16 cellular contexts compared by ENCODE assay signal in genomic region chr1:3042481-3042880, GRCh38. TPM values are rescaled to one million over a fixed set of nuclear protein-coding genes. Genes with fewer than 3 reads are reported as not detected.
A peak's percentile ranks its signal among the peaks of the same experiment; 100 is the strongest.
DNase-seq lines count a peak whose midpoint lies in the region; ATAC-seq and TF ChIP-seq lines count a peak whose summit lies in the region.
"Had no signal": no experiment of that assay in that cellular context is flagged by ENCODE, and none has a peak within 500 bp of the region (broad histone marks: within the 10 kb centered on the region; RNA-seq: fewer than 3 reads in every experiment).

No MANE protein-coding gene starts in this region.

- POLR2A ChIA-PET in activated CD8-positive, alpha-beta T cell treated with anti-CD3 and anti-CD28 coated beads for 36 hours (lab: Charles Lee): no interaction called here

- CTCF ChIA-PET in activated naive CD4-positive, alpha-beta T cell treated with anti-CD3 and anti-CD28 coated beads, Interleukin-2, amount 10 ng/mL, durations not matched to agents 7 days and 5 days (lab: Charles Lee): no interaction called here
- CTCF ChIA-PET in activated CD8-positive, alpha-beta T cell treated with anti-CD3 and anti-CD28 coated beads for 36 hours (lab: Charles Lee): no interaction called here

- H3K9me3 Mint-ChIP-seq in activated naive CD4-positive, alpha-beta T cell treated with anti-CD3 and anti-CD28 coated beads, Interleukin-2, amount 10 ng/mL, durations not matched to agents 7 days and 5 days: no peaks in the 10 kb centered on the region
- peaks cover 16% of the 10 kb centered on the region for H3K9me3 Mint-ChIP-seq in chondrocyte (ENCODE audit: low read depth)
- H3K9me3 Mint-ChIP-seq in activated CD8-positive, alpha-beta T cell treated with anti-CD3 and anti-CD28 coated beads for 36 hours: no peaks in the 10 kb centered on the region
- H3K9me3 Mint-ChIP-seq: CD4-positive, alpha-beta T cell; GM23338 had no signal

- H3K27me3 ChIP-seq in osteoblast (ENCODE audit: insufficient read depth, low read length): peaks cover 5% of the 10 kb centered on the region

- no peaks in the 10 kb centered on the region for H3K36me3 Mint-ChIP-seq in activated naive CD4-positive, alpha-beta T cell treated with anti-CD3 and anti-CD28 coated beads, Interleukin-2, amount 10 ng/mL, durations not matched to agents 7 days and 5 days
- H3K36me3 Mint-ChIP-seq in chondrocyte (ENCODE audit: low read depth): no peaks in the 10 kb centered on the region
- no peaks in the 10 kb centered on the region for H3K36me3 Mint-ChIP-seq in activated CD8-positive, alpha-beta T cell treated with anti-CD3 and anti-CD28 coated beads for 36 hours (ENCODE audit: low read depth)

- H3K27ac Mint-ChIP-seq in activated naive CD4-positive, alpha-beta T cell treated with anti-CD3 and anti-CD28 coated beads, Interleukin-2, amount 10 ng/mL, durations not matched to agents 7 days and 5 days: no peak overlapping the region
- no peak overlapping the region for H3K27ac Mint-ChIP-seq in chondrocyte (ENCODE audit: unreplicated experiment)
- no peak overlapping the region for H3K27ac Mint-ChIP-seq in activated CD8-positive, alpha-beta T cell treated with anti-CD3 and anti-CD28 coated beads for 36 hours
- H3K27ac Mint-ChIP-seq: CD4-positive, alpha-beta T cell; GM23338 had no signal

- H3K4me2 ChIP-seq in osteoblast (ENCODE audit: insufficient read depth, low read length): no peak overlapping the region
- H3K4me2 ChIP-seq: GM23338 had no signal

- ATAC-seq in activated CD8-positive, alpha-beta T cell treated with anti-CD3 and anti-CD28 coated beads for 36 hours: no peak
- ATAC-seq: GM12878, GM23338 had no signal

- TF ChIP-seq CTCF in chondrocyte (IDR thresholded peaks at IDR 0.05): no peak
- no peak for TF ChIP-seq CTCF in osteoblast (IDR thresholded peaks at IDR 0.05; ENCODE audit: extremely low read depth, low read depth, low read length)
- no peak for TF ChIP-seq CTCF in activated CD8-positive, alpha-beta T cell treated with anti-CD3 and anti-CD28 coated beads for 36 hours (IDR thresholded peaks at IDR 0.05)

- no peaks in the 10 kb centered on the region for H3K36me3 ChIP-seq in osteoblast (ENCODE audit: insufficient read depth, low read length)

- peak; percentile 16 for DNase-seq in activated naive CD4-positive, alpha-beta T cell treated with anti-CD3 and anti-CD28 coated beads, Interleukin-2, amount 10 ng/mL, durations not matched to agents 7 days and 5 days
- DNase-seq in activated naive CD4-positive, alpha-beta T cell (lab: John Stamatoyannopoulos, UW): no peak
- peak; percentile 59 for DNase-seq in chondrocyte (ENCODE audit: low spot score)
- peak; percentile 46 for DNase-seq in osteoblast (ENCODE audit: insufficient read length, low spot score, missing footprints)
- DNase-seq in activated CD8-positive, alpha-beta T cell treated with anti-CD3 and anti-CD28 coated beads for 36 hours: no peak
- DNase-seq in HuH-7 (ENCODE audit: low spot score): no peak
- DNase-seq in NCI-H1105 (lab: John Stamatoyannopoulos, UW): no peak
- DNase-seq: 8988T; AML-193; C1 segment of cervical spinal cord; CD4-positive, alpha-beta T cell; DMS79 had no signal

- H3K79me2 ChIP-seq in osteoblast (ENCODE audit: insufficient read depth, low read length): no peaks in the 10 kb centered on the region

- intact Hi-C loops in activated CD8-positive, alpha-beta T cell treated with anti-CD3 and anti-CD28 coated beads for 36 hours (cut with micrococcal nuclease): no loop called here

- no peaks in the 10 kb centered on the region for H3K4me1 ChIP-seq in osteoblast (ENCODE audit: insufficient read depth, low read length)

- no peak overlapping the region for H3K4me3 Mint-ChIP-seq in activated naive CD4-positive, alpha-beta T cell treated with anti-CD3 and anti-CD28 coated beads, Interleukin-2, amount 10 ng/mL, durations not matched to agents 7 days and 5 days
- no peak overlapping the region for H3K4me3 Mint-ChIP-seq in chondrocyte (ENCODE audit: unreplicated experiment)
- H3K4me3 Mint-ChIP-seq in activated CD8-positive, alpha-beta T cell treated with anti-CD3 and anti-CD28 coated beads for 36 hours: no peak overlapping the region
- H3K4me3 Mint-ChIP-seq: CD4-positive, alpha-beta T cell; GM23338 had no signal

- no peak overlapping the region for H2AFZ ChIP-seq in osteoblast (ENCODE audit: low read length)
- H2AFZ ChIP-seq: GM23338 had no signal

- H3K9me3 ChIP-seq in osteoblast (ENCODE audit: low read depth, low read length): no peaks in the 10 kb centered on the region

- H3K4me1 Mint-ChIP-seq in activated naive CD4-positive, alpha-beta T cell treated with anti-CD3 and anti-CD28 coated beads, Interleukin-2, amount 10 ng/mL, durations not matched to agents 7 days and 5 days: no peaks in the 10 kb centered on the region
- no peaks in the 10 kb centered on the region for H3K4me1 Mint-ChIP-seq in chondrocyte (ENCODE audit: low read depth)
- no peaks in the 10 kb centered on the region for H3K4me1 Mint-ChIP-seq in activated CD8-positive, alpha-beta T cell treated with anti-CD3 and anti-CD28 coated beads for 36 hours (ENCODE audit: low read depth)
- H3K4me1 Mint-ChIP-seq: GM23338 had no signal

- H3K27ac ChIP-seq in osteoblast (ENCODE audit: low read depth, low read length): no peak overlapping the region
- H3K27ac ChIP-seq: HL-60 had no signal

- H3K4me3 ChIP-seq in osteoblast (ENCODE audit: insufficient read depth, low read length): no peak overlapping the region
- H3K4me3 ChIP-seq: GM12878, GM23338 had no signal

- no peaks in the 10 kb centered on the region for H4K20me1 ChIP-seq in osteoblast (ENCODE audit: insufficient read depth, low read length)

- H3K27me3 Mint-ChIP-seq in activated naive CD4-positive, alpha-beta T cell treated with anti-CD3 and anti-CD28 coated beads, Interleukin-2, amount 10 ng/mL, durations not matched to agents 7 days and 5 days: peaks cover 6% of the 10 kb centered on the region
- H3K27me3 Mint-ChIP-seq in chondrocyte (ENCODE audit: low read depth): peaks cover 35% of the 10 kb centered on the region
- peaks cover 6% of the 10 kb centered on the region for H3K27me3 Mint-ChIP-seq in activated CD8-positive, alpha-beta T cell treated with anti-CD3 and anti-CD28 coated beads for 36 hours

RNA-seq across cellular contexts. Expression of gene ACTRT2, which starts 21.2 kb away (rescaled TPM):
- not detected in 3 replicates for total RNA-seq in chondrocyte
- total RNA-seq in osteoblast: not detected in 2 replicates
- total RNA-seq in activated CD8-positive, alpha-beta T cell treated with anti-CD3 and anti-CD28 coated beads for 36 hours: not detected
- total RNA-seq: CD4-positive, alpha-beta T cell; G401; GM12878; GM23338 had no signal

RNA-seq across cellular contexts. Expression of gene PRDM16, which starts 26.5 kb away (rescaled TPM):
- total RNA-seq in chondrocyte: 10.4 to 19.0 TPM (median 18.3 TPM) in 3 replicates
- total RNA-seq in osteoblast: 6.5 and 8.3 TPM in 2 replicates
- under 1 TPM; 0.29 to 0.49 TPM for total RNA-seq in activated CD8-positive, alpha-beta T cell treated with anti-CD3 and anti-CD28 coated beads for 36 hours
- total RNA-seq: CD4-positive, alpha-beta T cell had no signal

Comparison
In these comparisons a context has a peak if more than half of its experiments do, and no peak if none do; other contexts are left out.
1. DNase-seq: peak in activated naive CD4-positive, alpha-beta T cell treated with anti-CD3 and anti-CD28 coated beads, Interleukin-2, amount 10 ng/mL, durations not matched to agents 7 days and 5 days (single experiment), chondrocyte (single experiment) and osteoblast (single experiment); none in activated naive CD4-positive, alpha-beta T cell (0 of 4), activated CD8-positive, alpha-beta T cell treated with anti-CD3 and anti-CD28 coated beads for 36 hours (single experiment), HuH-7 (single experiment) and NCI-H1105 (single experiment).